ENCODE assay signal across 17 cellular contexts in the genomic region with DNA sequence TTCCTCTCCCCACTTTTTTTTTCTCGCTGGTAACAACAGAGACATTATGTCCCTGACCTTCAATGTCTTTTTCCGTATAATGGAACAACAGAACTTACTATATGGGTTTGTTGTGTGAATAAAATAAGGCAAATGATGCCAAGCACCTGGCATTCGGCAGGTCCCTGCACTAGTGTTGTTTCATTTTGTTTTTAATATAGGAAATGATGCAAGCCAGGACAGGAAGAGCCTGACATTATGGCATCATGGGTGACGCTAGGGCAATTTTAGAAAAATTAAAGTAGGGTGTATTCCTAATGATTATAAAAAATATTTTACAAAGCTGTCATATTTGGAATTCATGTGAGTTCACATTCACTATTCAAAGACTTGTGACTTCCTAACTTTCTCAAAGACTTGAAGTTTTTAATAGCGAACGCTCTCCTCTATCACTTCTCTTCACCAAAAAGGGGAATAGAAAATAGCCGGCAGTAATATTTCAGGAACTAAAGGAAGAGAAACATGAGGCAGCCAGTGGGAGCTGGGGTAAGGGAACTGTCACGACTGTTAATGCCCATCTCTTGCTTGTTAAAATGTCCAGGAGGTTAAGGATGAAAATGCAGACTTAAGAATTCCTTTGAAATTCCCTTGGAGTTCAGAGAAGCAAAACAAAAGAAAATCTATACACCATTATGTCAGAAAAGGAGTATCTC.
A peak's percentile ranks its signal among the peaks of the same experiment; 100 is the strongest.
DNase-seq lines count a peak whose midpoint lies in the region; ATAC-seq, FAIRE-seq and TF ChIP-seq lines count a peak whose summit lies in the region.
"Had no signal": no experiment of that assay in that cellular context is flagged by ENCODE, and none has a peak within 500 bp of the region (broad histone marks: within the 10 kb centered on the region; RNA-seq: fewer than 3 reads in every experiment).

No MANE protein-coding gene starts in this region.

- H3K36me3 ChIP-seq in right lobe of liver: no peaks in the 10 kb centered on the region
- H3K36me3 ChIP-seq in HepG2 (replicated peaks in 1 of 2; ENCODE audit: control insufficient read depth in 1 of 2, insufficient read depth in 2 of 2, low read length in 2 of 2): peaks cover 2 to 28% of the 10 kb centered on the region in 2 experiments
- H3K36me3 ChIP-seq in vagina: no peaks in the 10 kb centered on the region
- H3K36me3 ChIP-seq: BLaER1 had no signal

- no peak for TF ChIP-seq RAD21 in HepG2 (CRISPR knock-in tag; IDR thresholded peaks at IDR 0.05)

- FAIRE-seq in HepG2 (lab: Jason Lieb, UNC): no peak

- H3K4me3 ChIP-seq in right lobe of liver: no peak overlapping the region
- H3K4me3 ChIP-seq in HepG2 (replicated peaks in 1 of 3; ENCODE audit: insufficient read depth in 1 of 3, low read depth in 2 of 3, low read length in 3 of 3): no peak overlapping the region
- H3K4me3 ChIP-seq in vagina: no peak overlapping the region
- H3K4me3 ChIP-seq: BLaER1, body of pancreas had no signal

- DNase-seq in right lobe of liver (no peak), HepG2 (ENCODE audit: low spot score) (no peak), medulla oblongata (ENCODE audit: extremely low spot score) (peak; percentile 60), vagina (ENCODE audit: extremely low spot score in 2 of 2) (no peak), NCI-H187 (lab: John Stamatoyannopoulos, UW) (no peak), SW 1271 (lab: John Stamatoyannopoulos, UW) (no peak), HEK293T (ENCODE audit: extremely low spot score) (no peak)
- no peak for DNase-seq in activated CD4-positive, alpha-beta memory T cell treated with anti-CD3 and anti-CD28 coated beads, Interleukin-2, amount 10 ng/mL, durations not matched to agents 7 days and 5 days
- DNase-seq: activated CD4-positive, alpha-beta T cell treated with anti-CD3 and anti-CD28 coated beads, Interleukin-2, amount 50 U/mL, for 1 hour; body of pancreas; erythroblast; IMR-90; NCI-H2171 treated with DMSO at 0.1 percent for 48 hours; nucleus accumbens; SHP77 treated with DMSO at 0.1 percent for 48 hours; stimulated activated CD4-positive, alpha-beta T cell treated with anti-CD3 and anti-CD28 coated beads, Interleukin-1b, Interleukin-23, amount 100 ng/mL, for 48 hours had no signal

- ATAC-seq in right lobe of liver (peak in 3 of 4 donors; percentile 14 to 64 (median 62)), HepG2 (no peak)
- ATAC-seq: body of pancreas had no signal

- no peaks in the 10 kb centered on the region for H4K20me1 ChIP-seq in HepG2 (ENCODE audit: insufficient read depth, low read length)
- H4K20me1 ChIP-seq: BLaER1 had no signal

- TF ChIP-seq CTCF in right lobe of liver (IDR thresholded peaks at IDR 0.05): no peak
- no peak for TF ChIP-seq CTCF in HepG2 (CRISPR knock-in tag; IDR thresholded peaks at IDR 0.05)
- no peak for TF ChIP-seq CTCF in vagina (IDR thresholded peaks at IDR 0.05)

- in situ Hi-C loops in HepG2 (cut with HindIII; ENCODE audit: extremely low pct_ligation_motif_present, low pct_unique_long_range_greater_than_20kb): loop anchor here (5.0 kb wide), 1 partner anchor 114 kb away; no protein-coding TSS in a partner anchor

- CTCF ChIA-PET in HepG2 (lab: Yijun Ruan, JAX; ENCODE audit: low intra/inter-chr PET ratio, low total read pairs): no interaction called here
- CTCF ChIA-PET in activated CD4-positive, alpha-beta memory T cell treated with anti-CD3 and anti-CD28 coated beads, Interleukin-2, amount 10 ng/mL, durations not matched to agents 7 days and 5 days (lab: Charles Lee): interaction anchor here (0.7 to 3.6 kb wide), 4 partner anchors 9 to 61 kb away, joined by 3 to 19 read pairs (median 8); partner anchors contain the start of gene DPP4
- CTCF ChIA-PET in HEK293T (lab: Yijun Ruan, JAX): no interaction called here

- H3K4me3 Mint-ChIP-seq in activated CD4-positive, alpha-beta memory T cell treated with anti-CD3 and anti-CD28 coated beads, Interleukin-2, amount 10 ng/mL, durations not matched to agents 7 days and 5 days: peak overlapping the region; percentile 50

- H3K27me3 ChIP-seq in right lobe of liver: no peaks in the 10 kb centered on the region
- H3K27me3 ChIP-seq in HepG2 (ENCODE audit: control insufficient read depth in 1 of 2, insufficient read depth in 2 of 2, low read length in 2 of 2): no peaks in the 10 kb centered on the region
- H3K27me3 ChIP-seq in vagina: no peaks in the 10 kb centered on the region
- H3K27me3 ChIP-seq: BLaER1, body of pancreas had no signal

- TF ChIP-seq EP300 in HepG2 (IDR thresholded peaks at IDR 0.05; ENCODE audit: low read depth in 2 of 2, low read length in 2 of 2): no peak
- no peak for TF ChIP-seq EP300 in HepG2 (CRISPR knock-in tag; IDR thresholded peaks at IDR 0.05; ENCODE audit: borderline replicate concordance)

- H2AFZ ChIP-seq in HepG2 (ENCODE audit: low read length): no peak overlapping the region

- 67% methylated on average over 8 of the region's 8 CpGs for WGBS in right lobe of liver (ENCODE audit: insufficient coverage, low coverage, low lambda C conversion rate, missing lambda C conversion rate)
- 94% methylated on average over 8 of the region's 8 CpGs for WGBS in HepG2 (ENCODE audit: low lambda C conversion rate)

- no TSS peak for BruUV-seq in HepG2 (replicated peaks; lab: Mats Ljungman, UMichigan)

- H3K27ac Mint-ChIP-seq in activated CD4-positive, alpha-beta memory T cell treated with anti-CD3 and anti-CD28 coated beads, Interleukin-2, amount 10 ng/mL, durations not matched to agents 7 days and 5 days: peak overlapping the region; percentile 91

- no peaks in the 10 kb centered on the region for H3K4me1 ChIP-seq in right lobe of liver
- peaks cover 28% of the 10 kb centered on the region for H3K4me1 ChIP-seq in HepG2 (ENCODE audit: insufficient read depth, low read length)
- H3K4me1 ChIP-seq in vagina: no peaks in the 10 kb centered on the region
- H3K4me1 ChIP-seq: BLaER1, body of pancreas had no signal

- H3K27ac ChIP-seq in right lobe of liver: peak overlapping the region in 2 of 3 donors; percentile 5 to 32
- no peak overlapping the region for H3K27ac ChIP-seq in HepG2 (ENCODE audit: extremely low read length, insufficient read depth, low read length)
- H3K27ac ChIP-seq in vagina: peak overlapping the region; percentile 36
- H3K27ac ChIP-seq: BLaER1 had no signal

- H3K4me2 ChIP-seq in HepG2 (ENCODE audit: low read depth, low read length): no peak overlapping the region
- H3K4me2 ChIP-seq: BLaER1 had no signal

- peaks cover 73% of the 10 kb centered on the region for H3K4me1 Mint-ChIP-seq in activated CD4-positive, alpha-beta memory T cell treated with anti-CD3 and anti-CD28 coated beads, Interleukin-2, amount 10 ng/mL, durations not matched to agents 7 days and 5 days

- no peaks in the 10 kb centered on the region for H3K9me3 ChIP-seq in right lobe of liver
- H3K9me3 ChIP-seq in HepG2 (ENCODE audit: low read length): no peaks in the 10 kb centered on the region
- H3K9me3 ChIP-seq in vagina: no peaks in the 10 kb centered on the region
- H3K9me3 ChIP-seq: BLaER1, body of pancreas had no signal

- no peaks in the 10 kb centered on the region for H3K27me3 Mint-ChIP-seq in activated CD4-positive, alpha-beta memory T cell treated with anti-CD3 and anti-CD28 coated beads, Interleukin-2, amount 10 ng/mL, durations not matched to agents 7 days and 5 days

- TF ChIP-seq POLR2A in right lobe of liver (IDR thresholded peaks at IDR 0.05): no peak
- TF ChIP-seq POLR2A in HepG2 (IDR thresholded peaks at IDR 0.05; ENCODE audit: insufficient read depth in 1 of 2, low read depth in 2 of 2, low read length in 2 of 2): no peak
- no peak for TF ChIP-seq POLR2A in vagina (IDR thresholded peaks at IDR 0.05)

- H3K79me2 ChIP-seq in HepG2 (ENCODE audit: insufficient read depth, low read length): no peaks in the 10 kb centered on the region

- no peaks in the 10 kb centered on the region for H3K9me3 Mint-ChIP-seq in activated CD4-positive, alpha-beta memory T cell treated with anti-CD3 and anti-CD28 coated beads, Interleukin-2, amount 10 ng/mL, durations not matched to agents 7 days and 5 days

- no peak overlapping the region for H3K9ac ChIP-seq in HepG2 (ENCODE audit: insufficient read depth, low read depth, low read length)
- H3K9ac ChIP-seq: BLaER1 had no signal

- intact Hi-C loops in right lobe of liver (cut with DNase I): no loop called here
- intact Hi-C loops in HepG2 (cut with micrococcal nuclease; ENCODE audit: unreplicated experiment): no loop called here
- intact Hi-C loops in vagina (cut with DNase I): no loop called here

- H3K36me3 Mint-ChIP-seq in activated CD4-positive, alpha-beta memory T cell treated with anti-CD3 and anti-CD28 coated beads, Interleukin-2, amount 10 ng/mL, durations not matched to agents 7 days and 5 days (ENCODE audit: low read depth): peaks cover 91% of the 10 kb centered on the region

- POLR2A ChIA-PET in HepG2 (lab: Yijun Ruan, JAX): no interaction called here
- POLR2A ChIA-PET in activated CD4-positive, alpha-beta memory T cell treated with anti-CD3 and anti-CD28 coated beads, Interleukin-2, amount 10 ng/mL, durations not matched to agents 7 days and 5 days (lab: Charles Lee): interaction anchor here (0.7 to 7.1 kb wide), 7 partner anchors 11 to 796 kb away, joined by 3 to 113 read pairs (median 32); partner anchors contain the start of gene DPP4
- POLR2A ChIA-PET in HEK293T (lab: Yijun Ruan, JAX): no interaction called here

TF ChIP-seq in HepG2, 621 proteins besides CTCF, POLR2A, EP300 and RAD21 (continues in another document):
- TF ChIP-seq HOXA7 (CRISPR knock-in tag; IDR thresholded peaks at IDR 0.05): no peak
- no peak for TF ChIP-seq ATF7-NPFF (CRISPR knock-in tag; IDR thresholded peaks at IDR 0.05; ENCODE audit: low read depth)
- no peak for TF ChIP-seq SYNCRIP (IDR thresholded peaks at IDR 0.05; ENCODE audit: insufficient read depth, low read depth, low read length)
- TF ChIP-seq ATF1 (CRISPR knock-in tag; IDR thresholded peaks at IDR 0.05): no peak
- TF ChIP-seq ZKSCAN8 (CRISPR knock-in tag; IDR thresholded peaks at IDR 0.05; ENCODE audit: borderline replicate concordance): no peak

TF ChIP-seq in HEK293T, 16 proteins besides CTCF, POLR2A, EP300 and RAD21 (continues in another document):
- TF ChIP-seq BHLHE40 (IDR thresholded peaks at IDR 0.05; ENCODE audit: borderline replicate concordance) (no peak), ZNF384 (IDR thresholded peaks at IDR 0.05) (no peak), NFRKB (IDR thresholded peaks at IDR 0.05) (no peak), HDGF (IDR thresholded peaks at IDR 0.05; ENCODE audit: borderline replicate concordance) (no peak), PKNOX1 (IDR thresholded peaks at IDR 0.05) (no peak), L3MBTL2 (conservative IDR thresholded peaks at IDR 0.05) (no peak), FOXA1 (IDR thresholded peaks at IDR 0.05) (no peak), SUZ12 (IDR thresholded peaks at IDR 0.05) (no peak), FOXK2 (IDR thresholded peaks at IDR 0.05) (no peak)
